ENCODE assay signal across 8 cellular contexts in the genomic region with DNA sequence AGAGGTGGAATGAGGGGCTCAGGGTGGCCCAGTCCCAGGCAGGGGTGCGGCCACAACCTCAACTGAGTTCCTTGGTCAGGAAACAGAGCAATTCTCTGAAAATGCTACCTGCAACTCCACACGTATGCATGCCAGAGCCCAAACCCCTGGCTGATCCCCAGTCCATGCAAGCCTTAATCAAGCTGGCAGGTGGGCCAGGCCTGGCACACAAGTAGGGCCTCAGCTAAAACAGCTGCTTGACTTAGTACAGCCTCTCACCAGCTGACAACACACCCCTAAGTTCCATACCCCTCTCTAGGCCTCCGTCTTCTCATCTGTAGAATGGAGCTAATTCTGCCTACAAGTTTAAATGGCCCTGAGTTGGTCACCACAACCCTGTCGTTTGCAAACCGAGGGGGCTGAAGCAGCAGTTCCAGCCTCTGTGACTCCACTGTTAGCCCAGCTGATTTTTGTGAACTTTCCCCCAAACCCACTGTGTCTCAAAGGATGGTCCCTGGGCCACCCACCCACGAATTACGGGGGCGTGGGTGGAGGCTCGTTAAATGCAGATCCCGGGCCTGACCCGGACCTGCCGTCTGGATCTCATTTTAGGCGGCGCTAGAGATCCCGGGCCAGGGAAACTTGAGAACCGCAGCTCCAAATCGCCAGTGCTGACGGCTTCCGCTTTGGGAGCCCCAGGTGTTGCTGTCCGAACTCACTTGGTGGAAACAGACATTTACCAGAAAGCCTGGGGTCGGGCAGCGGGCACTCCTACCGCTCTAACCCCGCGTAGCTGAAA. TPM values are rescaled to one million over a fixed set of nuclear protein-coding genes. Genes with fewer than 3 reads are reported as not detected.
A peak's percentile ranks its signal among the peaks of the same experiment; 100 is the strongest.
DNase-seq lines count a peak whose midpoint lies in the region; ATAC-seq and TF ChIP-seq lines count a peak whose summit lies in the region.

No MANE protein-coding gene starts in this region.

- intact Hi-C loops in esophagus squamous epithelium (cut with DNase I): no loop called here

- H3F3A ChIP-seq in SU-DHL-6 (ENCODE audit: insufficient read depth): peaks cover 32% of the 10 kb centered on the region

- H3K27me3 ChIP-seq in SU-DHL-6 (ENCODE audit: low read length): no peaks in the 10 kb centered on the region
- H3K27me3 ChIP-seq in esophagus squamous epithelium: peaks cover 0 to 54% (median 0%) of the 10 kb centered on the region in 4 donors

- peak overlapping the region; percentile 98 for H3K27ac ChIP-seq in SU-DHL-6 (ENCODE audit: low read depth, low read length)
- H3K27ac ChIP-seq in esophagus squamous epithelium: peak overlapping the region; percentile 13 to 75 (median 58)
- H3K27ac ChIP-seq in urinary bladder (ENCODE audit: low read depth): no peak overlapping the region

- H3K9me3 ChIP-seq in SU-DHL-6 (ENCODE audit: insufficient read depth, low read length): no peaks in the 10 kb centered on the region
- H3K9me3 ChIP-seq in esophagus squamous epithelium: no peaks in the 10 kb centered on the region

- peak overlapping the region; percentile 54 for H2AFZ ChIP-seq in SU-DHL-6 (ENCODE audit: low read depth, low read length, severe bottlenecking)

- H3K4me3 ChIP-seq in SU-DHL-6 (ENCODE audit: insufficient read depth, low read length, poor library complexity, severe bottlenecking) (peak overlapping the region; percentile 69), esophagus squamous epithelium (peak overlapping the region; percentile 47 to 86 (median 68)), urinary bladder (ENCODE audit: low read depth, low read length) (peak overlapping the region; percentile 64)

- no peak for TF ChIP-seq POLR2A in esophagus squamous epithelium (IDR thresholded peaks at IDR 0.05)

- H3K79me2 ChIP-seq in SU-DHL-6 (ENCODE audit: insufficient read depth, low read length): peaks cover 50% of the 10 kb centered on the region

- H3K4me1 ChIP-seq in esophagus squamous epithelium: peaks cover 6 to 20% (median 10%) of the 10 kb centered on the region in 3 donors
- no peaks in the 10 kb centered on the region for H3K4me1 ChIP-seq in urinary bladder (ENCODE audit: insufficient read depth)

- peak; percentile 13 for ATAC-seq in HG02588 (IDR thresholded peaks at IDR 0.05; ENCODE audit: unreplicated experiment)

- peak overlapping the region; percentile 93 for H3K9ac ChIP-seq in SU-DHL-6 (ENCODE audit: low read length)

- 67 to 79% methylated on average over 1 to 5 of the region's 25 CpGs for WGBS in esophagus squamous epithelium, 2 donors
- 20% methylated on average over 25 of the region's 25 CpGs for WGBS in urinary bladder

- H3K36me3 ChIP-seq in SU-DHL-6 (ENCODE audit: low read length) (0 out of 2 replicates have a peak, but pooled peaks cover 3% of the 10 kb centered on the region), esophagus squamous epithelium (no peaks in the 10 kb centered on the region), urinary bladder (ENCODE audit: insufficient read depth) (no peaks in the 10 kb centered on the region)

- H3K9me2 ChIP-seq in SU-DHL-6 (replicated peaks; ENCODE audit: insufficient read depth, low read length): no peaks in the 10 kb centered on the region

- H4K20me1 ChIP-seq in SU-DHL-6 (ENCODE audit: low read depth, low read length): no peaks in the 10 kb centered on the region

- peak overlapping the region; percentile 80 for H3K4me2 ChIP-seq in SU-DHL-6 (ENCODE audit: low read depth, low read length, poor library complexity, severe bottlenecking)

- TF ChIP-seq CTCF in SU-DHL-6 (IDR thresholded peaks at IDR 0.05; ENCODE audit: insufficient read depth, low read length, poor library complexity, severe bottlenecking) (no peak), esophagus squamous epithelium (IDR thresholded peaks at IDR 0.05) (peak in 2 of 6 experiments; percentile 21 to 22)

- DNase-seq in DMS 273 (lab: John Stamatoyannopoulos, UW; ENCODE audit: unreplicated experiment) (peak; percentile 66), DMS 273 treated with DMSO at 0.1 percent for 48 hours (lab: John Stamatoyannopoulos, UW) (no peak), esophagus squamous epithelium (lab: John Stamatoyannopoulos, UW) (no peak), mucosa of gallbladder (ENCODE audit: low spot score) (peak; percentile 45), D341Med (ENCODE audit: low spot score) (no peak)

RNA-seq across cellular contexts. Expression of a gene that starts 0.9 kb away (rescaled TPM):
- total RNA-seq in esophagus squamous epithelium (1 to 10 TPM in 2 of 4 donors, under 1 TPM in 2; 0.92 to 2.1 (median 1.2) TPM), mucosa of gallbladder (46.4 TPM), urinary bladder (0.58 TPM)
- 0.49 TPM for polyA plus RNA-seq in urinary bladder

RNA-seq across cellular contexts. Expression of a gene that starts 1.1 kb away (rescaled TPM):
- under 1 TPM; 0.23 to 0.66 (median 0.52) TPM for total RNA-seq in esophagus squamous epithelium
- 13.3 TPM for total RNA-seq in mucosa of gallbladder
- total RNA-seq in urinary bladder: 1.5 TPM
- polyA plus RNA-seq in urinary bladder: 0.43 TPM

RNA-seq across cellular contexts. Expression of a gene that starts 36.7 kb away (rescaled TPM):
- total RNA-seq in esophagus squamous epithelium: 10 to 100 TPM; 10.7 to 19.3 (median 15.8) TPM
- total RNA-seq in mucosa of gallbladder: 31.5 TPM
- 32.4 TPM for total RNA-seq in urinary bladder
- polyA plus RNA-seq in urinary bladder: 11.3 TPM

RNA-seq across cellular contexts. Expression of a gene that starts 46.4 kb away (rescaled TPM):
- 10 to 100 TPM; 16.4 to 36.2 (median 27.2) TPM for total RNA-seq in esophagus squamous epithelium
- total RNA-seq in mucosa of gallbladder: 52.2 TPM
- 54.4 TPM for total RNA-seq in urinary bladder
- 72.4 TPM for polyA plus RNA-seq in urinary bladder

Comparison
In these comparisons a context has a peak if more than half of its experiments do, and no peak if none do; other contexts are left out.
1. DNase-seq: peak in DMS 273 (single experiment) and mucosa of gallbladder (single experiment); none in DMS 273 treated with DMSO at 0.1 percent for 48 hours (single experiment), esophagus squamous epithelium (single experiment) and D341Med (single experiment).
2. RNA of a gene that starts 0.9 kb away (total RNA-seq): 46.4 TPM in mucosa of gallbladder (single experiment); 0.92 to 2.1 TPM in esophagus squamous epithelium and 0.58 TPM in urinary bladder (single experiment); every median in the first group is over 10 times any median in the second.
3. Peak in every context shown above with its lines, with median percentiles within 50 percentile points of each other: H3K4me3 ChIP-seq.